In the genomic region with DNA sequence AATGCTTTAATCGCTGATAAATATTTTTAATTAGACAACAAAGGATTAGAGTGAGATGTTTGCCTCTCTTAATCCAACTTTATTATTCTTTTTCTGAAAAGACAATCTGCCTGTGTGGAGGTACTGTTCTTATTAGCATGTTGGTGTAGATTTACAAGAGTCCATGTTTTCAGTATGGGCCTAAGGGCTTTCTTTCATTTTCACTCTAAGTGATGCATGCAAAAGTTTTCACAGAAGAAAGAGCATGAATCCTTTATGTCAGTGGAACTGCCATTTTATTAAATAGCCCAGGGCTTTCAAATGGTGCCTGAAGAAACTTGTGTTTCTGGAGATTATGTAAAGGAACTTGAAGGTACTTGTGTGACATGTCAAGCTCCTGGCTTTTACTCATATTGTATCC, we compare ENCODE assay signal across 39 cellular contexts. TPM values are rescaled to one million over a fixed set of nuclear protein-coding genes. Genes with fewer than 3 reads are reported as not detected.
"Had no signal": no experiment of that assay in that cellular context is flagged by ENCODE, and none has a peak within 500 bp of the region (broad histone marks: within the 10 kb centered on the region; RNA-seq: fewer than 3 reads in every experiment).

No MANE protein-coding gene starts in this region.

- H3K4me3 Mint-ChIP-seq: activated B cell treated with CpG ODN at 0.5 μM for 24 hours; activated CD4-positive, alpha-beta memory T cell treated with anti-CD3 and anti-CD28 coated beads for 36 hours; activated CD8-positive, alpha-beta memory T cell treated with anti-CD3 and anti-CD28 coated beads, Interleukin-2, amount 10 ng/mL, durations not matched to agents 7 days and 5 days; activated CD8-positive, alpha-beta T cell treated with anti-CD3 and anti-CD28 coated beads, Interleukin-2, amount 10 ng/mL, durations not matched to agents 7 days and 5 days; activated naive CD4-positive, alpha-beta T cell treated with anti-CD3 and anti-CD28 coated beads for 36 hours; activated naive CD4-positive, alpha-beta T cell treated with anti-CD3 and anti-CD28 coated beads, Interleukin-2, amount 50 U/mL, for 24 hours; activated naive CD8-positive, alpha-beta T cell treated with anti-CD3 and anti-CD28 coated beads for 36 hours; activated naive CD8-positive, alpha-beta T cell treated with anti-CD3 and anti-CD28 coated beads, Interleukin-2, amount 50 U/mL, for 24 hours; activated T-helper 1 cell treated with anti-CD3 and anti-CD28 coated beads, Interleukin-12 subunit alpha, Interleukin-12 subunit beta, Interleukin-2, Interleukin-4 antibody, amounts not matched to agents 30 ng/mL and 10 ng/mL and 1 ng/mL, durations not matched to agents 14 hours and 24 hours and 36 hours; endodermal cell; T-helper 17 cell; T-helper 2 cell treated with Interferon-gamma antibody and Interleukin-4, amounts not matched to agents 5 μg/mL and 100 μg/mL, for 36 hours had no signal

- H3K9me3 Mint-ChIP-seq: activated B cell treated with CpG ODN at 0.5 μM for 24 hours; activated CD4-positive, alpha-beta memory T cell treated with anti-CD3 and anti-CD28 coated beads for 36 hours; activated naive CD4-positive, alpha-beta T cell treated with anti-CD3 and anti-CD28 coated beads for 36 hours; activated naive CD4-positive, alpha-beta T cell treated with anti-CD3 and anti-CD28 coated beads, Interleukin-2, amount 50 U/mL, for 24 hours; activated naive CD8-positive, alpha-beta T cell treated with anti-CD3 and anti-CD28 coated beads for 36 hours; activated naive CD8-positive, alpha-beta T cell treated with anti-CD3 and anti-CD28 coated beads, Interleukin-2, amount 50 U/mL, for 24 hours; activated T-helper 1 cell treated with anti-CD3 and anti-CD28 coated beads, Interleukin-12 subunit alpha, Interleukin-12 subunit beta, Interleukin-2, Interleukin-4 antibody, amounts not matched to agents 30 ng/mL and 10 ng/mL and 1 ng/mL, durations not matched to agents 14 hours and 24 hours and 36 hours; activated T-helper 2 cell treated with anti-CD3 and anti-CD28 coated beads, Interferon-gamma antibody, Interleukin-2, Interleukin-4, amounts not matched to agents 10 μg/mL and 5 μg/mL and 100 μg/mL, durations not matched to agents 14 hours and 24 hours and 36 hours; endodermal cell; T-helper 2 cell treated with Interferon-gamma antibody and Interleukin-4, amounts not matched to agents 5 μg/mL and 100 μg/mL, for 36 hours had no signal

- H3K27me3 ChIP-seq: adrenal gland, body of pancreas, colonic mucosa, gastroesophageal sphincter, heart right ventricle had no signal

- H3K4me1 Mint-ChIP-seq: activated B cell treated with CpG ODN at 0.5 μM for 24 hours; activated CD8-positive, alpha-beta memory T cell treated with anti-CD3 and anti-CD28 coated beads, Interleukin-2, amount 10 ng/mL, durations not matched to agents 7 days and 5 days; activated naive CD4-positive, alpha-beta T cell treated with anti-CD3 and anti-CD28 coated beads, Interleukin-2, amount 50 U/mL, for 24 hours; activated naive CD8-positive, alpha-beta T cell treated with anti-CD3 and anti-CD28 coated beads for 36 hours; activated naive CD8-positive, alpha-beta T cell treated with anti-CD3 and anti-CD28 coated beads, Interleukin-2, amount 50 U/mL, for 24 hours; T-helper 17 cell had no signal

- H3K36me3 ChIP-seq: colonic mucosa, WERI-Rb-1 had no signal

- H3K36me3 Mint-ChIP-seq: activated CD4-positive, alpha-beta memory T cell treated with anti-CD3 and anti-CD28 coated beads for 36 hours; activated CD8-positive, alpha-beta memory T cell treated with anti-CD3 and anti-CD28 coated beads, Interleukin-2, amount 10 ng/mL, durations not matched to agents 7 days and 5 days; activated naive CD4-positive, alpha-beta T cell treated with anti-CD3 and anti-CD28 coated beads, Interleukin-2, amount 50 U/mL, for 24 hours; activated naive CD8-positive, alpha-beta T cell treated with anti-CD3 and anti-CD28 coated beads for 36 hours had no signal

- H3K27ac ChIP-seq: adrenal gland, body of pancreas, colonic mucosa, gastroesophageal sphincter, heart right ventricle, WERI-Rb-1 had no signal

- ATAC-seq: activated CD4-positive, CD25-positive, alpha-beta regulatory T cell treated with anti-CD3 and anti-CD28 coated beads, Interleukin-2, amount 50 U/mL, for 24 hours; activated CD8-positive, alpha-beta memory T cell treated with anti-CD3 and anti-CD28 coated beads, Interleukin-2, amount 10 ng/mL, durations not matched to agents 7 days and 5 days; activated CD8-positive, alpha-beta T cell treated with anti-CD3 and anti-CD28 coated beads, Interleukin-2, amount 10 ng/mL, durations not matched to agents 7 days and 5 days; activated naive CD8-positive, alpha-beta T cell treated with anti-CD3 and anti-CD28 coated beads, Interleukin-2, amount 50 U/mL, for 24 hours; body of pancreas; esophagus mucosa; gastroesophageal sphincter; heart right ventricle; T-helper 17 cell had no signal

- H3K27me3 Mint-ChIP-seq: activated B cell treated with CpG ODN at 0.5 μM for 24 hours; activated CD4-positive, alpha-beta memory T cell treated with anti-CD3 and anti-CD28 coated beads for 36 hours; activated CD8-positive, alpha-beta memory T cell treated with anti-CD3 and anti-CD28 coated beads, Interleukin-2, amount 10 ng/mL, durations not matched to agents 7 days and 5 days; activated naive CD4-positive, alpha-beta T cell treated with anti-CD3 and anti-CD28 coated beads, Interleukin-2, amount 50 U/mL, for 24 hours; activated naive CD8-positive, alpha-beta T cell treated with anti-CD3 and anti-CD28 coated beads for 36 hours; activated naive CD8-positive, alpha-beta T cell treated with anti-CD3 and anti-CD28 coated beads, Interleukin-2, amount 50 U/mL, for 24 hours; T-helper 17 cell had no signal

- H3K4me3 ChIP-seq: adrenal gland, body of pancreas, colonic mucosa, gastroesophageal sphincter, heart right ventricle had no signal

- H3K27ac Mint-ChIP-seq: activated B cell treated with CpG ODN at 0.5 μM for 24 hours; activated CD4-positive, alpha-beta memory T cell treated with anti-CD3 and anti-CD28 coated beads for 36 hours; activated CD8-positive, alpha-beta memory T cell treated with anti-CD3 and anti-CD28 coated beads, Interleukin-2, amount 10 ng/mL, durations not matched to agents 7 days and 5 days; activated CD8-positive, alpha-beta T cell treated with anti-CD3 and anti-CD28 coated beads, Interleukin-2, amount 10 ng/mL, durations not matched to agents 7 days and 5 days; activated naive CD4-positive, alpha-beta T cell treated with anti-CD3 and anti-CD28 coated beads for 36 hours; activated naive CD4-positive, alpha-beta T cell treated with anti-CD3 and anti-CD28 coated beads, Interleukin-2, amount 50 U/mL, for 24 hours; activated naive CD8-positive, alpha-beta T cell treated with anti-CD3 and anti-CD28 coated beads for 36 hours; activated naive CD8-positive, alpha-beta T cell treated with anti-CD3 and anti-CD28 coated beads, Interleukin-2, amount 50 U/mL, for 24 hours; activated T-helper 1 cell treated with anti-CD3 and anti-CD28 coated beads, Interleukin-12 subunit alpha, Interleukin-12 subunit beta, Interleukin-2, Interleukin-4 antibody, amounts not matched to agents 30 ng/mL and 10 ng/mL and 1 ng/mL, durations not matched to agents 14 hours and 24 hours and 36 hours; activated T-helper 2 cell treated with anti-CD3 and anti-CD28 coated beads, Interferon-gamma antibody, Interleukin-2, Interleukin-4, amounts not matched to agents 10 μg/mL and 5 μg/mL and 100 μg/mL, durations not matched to agents 14 hours and 24 hours and 36 hours; endodermal cell; T-helper 17 cell; T-helper 2 cell treated with Interferon-gamma antibody and Interleukin-4, amounts not matched to agents 5 μg/mL and 100 μg/mL, for 36 hours had no signal

- DNase-seq: activated B cell treated with CpG ODN at 0.5 μM for 24 hours; activated CD4-positive, alpha-beta memory T cell treated with anti-CD3 and anti-CD28 coated beads for 36 hours; activated CD4-positive, alpha-beta T cell treated with anti-CD3 and anti-CD28 coated beads for 48 hours; activated CD4-positive, alpha-beta T cell treated with anti-CD3 and anti-CD28 coated beads, Interleukin-2, amount 50 U/mL, for 1 hour; activated CD8-positive, alpha-beta memory T cell treated with anti-CD3 and anti-CD28 coated beads, Interleukin-2, amount 10 ng/mL, durations not matched to agents 7 days and 5 days; activated CD8-positive, alpha-beta memory T cell treated with anti-CD3 and anti-CD28 coated beads, Interleukin-2, amount 50 U/mL, for 4 hours; activated CD8-positive, alpha-beta T cell treated with anti-CD3 and anti-CD28 coated beads, Interleukin-2, amount 10 ng/mL, durations not matched to agents 7 days and 5 days; activated effector memory CD4-positive, alpha-beta T cell treated with anti-CD3 and anti-CD28 coated beads, Interleukin-2, amount 50 U/mL, for 16 hours; activated naive CD4-positive, alpha-beta T cell treated with anti-CD3 and anti-CD28 coated beads for 36 hours; activated naive CD8-positive, alpha-beta T cell treated with anti-CD3 and anti-CD28 coated beads for 36 hours; activated naive CD8-positive, alpha-beta T cell treated with anti-CD3 and anti-CD28 coated beads, Interleukin-2, amount 50 U/mL, for 24 hours; activated T-cell treated with anti-CD3 and anti-CD28 coated beads, Interleukin-2, amount 50 U/mL, for 1 hour; activated T-cell treated with anti-CD3 and anti-CD28 coated beads, Interleukin-2, amount 50 U/mL, for 48 hours; adrenal gland; amygdala; aorta; body of pancreas; central memory CD4-positive, alpha-beta T cell; cerebellar nuclear complex; colonic mucosa; effector memory CD4-positive, alpha-beta T cell; endodermal cell; foreskin melanocyte; heart right ventricle; T-helper 1 cell; T-helper 17 cell; T1000; WERI-Rb-1 had no signal

- H3K4me1 ChIP-seq: adrenal gland, body of pancreas, colonic mucosa, gastroesophageal sphincter had no signal

- H3K9me3 ChIP-seq: adrenal gland, body of pancreas, colonic mucosa, gastroesophageal sphincter, heart right ventricle had no signal

RNA-seq across cellular contexts. Expression of gene SAMMSON, which starts 37.5 kb away (rescaled TPM):
- total RNA-seq: activated B cell treated with CpG ODN at 0.5 μM for 24 hours; activated CD4-positive, alpha-beta memory T cell treated with anti-CD3 and anti-CD28 coated beads for 36 hours; activated CD8-positive, alpha-beta memory T cell treated with anti-CD3 and anti-CD28 coated beads for 36 hours; activated CD8-positive, alpha-beta memory T cell treated with anti-CD3 and anti-CD28 coated beads, Interleukin-2, amount 10 ng/mL, durations not matched to agents 7 days and 5 days; activated CD8-positive, alpha-beta T cell treated with anti-CD3 and anti-CD28 coated beads, Interleukin-2, amount 10 ng/mL, durations not matched to agents 7 days and 5 days; activated naive CD4-positive, alpha-beta T cell treated with anti-CD3 and anti-CD28 coated beads for 36 hours; activated naive CD8-positive, alpha-beta T cell treated with anti-CD3 and anti-CD28 coated beads for 36 hours; activated T-helper 1 cell treated with anti-CD3 and anti-CD28 coated beads, Interleukin-12 subunit alpha, Interleukin-12 subunit beta, Interleukin-2, Interleukin-4 antibody, amounts not matched to agents 30 ng/mL and 10 ng/mL and 1 ng/mL, durations not matched to agents 14 hours and 24 hours and 36 hours; activated T-helper 2 cell treated with anti-CD3 and anti-CD28 coated beads, Interferon-gamma antibody, Interleukin-2, Interleukin-4, amounts not matched to agents 10 μg/mL and 5 μg/mL and 100 μg/mL, durations not matched to agents 14 hours and 24 hours and 36 hours; adrenal gland; colonic mucosa; dermis microvascular lymphatic vessel endothelial cell; epithelial cell of proximal tubule; esophagus mucosa; glomerular endothelial cell; T-helper 17 cell had no signal
- polyA plus RNA-seq: adrenal gland, heart right ventricle had no signal
